17 cellular contexts compared by ENCODE assay signal in the genomic region with DNA sequence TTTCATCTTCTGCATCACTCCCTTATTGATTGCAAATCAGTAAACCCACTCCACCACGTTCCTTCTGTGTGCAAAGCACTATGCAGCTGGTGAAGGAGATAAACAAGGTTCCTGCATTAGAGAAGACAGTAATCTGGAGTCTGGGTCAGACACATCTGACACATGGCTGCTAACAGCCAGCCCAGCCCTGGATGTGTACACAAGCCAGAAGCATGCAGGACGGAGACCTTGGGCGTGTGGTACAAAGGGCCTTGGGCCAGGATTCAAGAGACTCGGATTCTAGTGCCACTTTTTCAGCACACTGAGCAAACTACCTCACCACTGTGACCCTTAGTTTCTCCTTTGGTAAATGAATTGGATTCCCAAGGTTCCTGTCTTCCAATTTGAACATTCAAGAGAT.
"Had no signal": no experiment of that assay in that cellular context is flagged by ENCODE, and none has a peak within 500 bp of the region (broad histone marks: within the 10 kb centered on the region; RNA-seq: fewer than 3 reads in every experiment).

No MANE protein-coding gene starts in this region.

- ATAC-seq: activated CD4-positive, CD25-positive, alpha-beta regulatory T cell treated with anti-CD3 and anti-CD28 coated beads, Interleukin-2, amount 50 U/mL, for 24 hours; right cardiac atrium; T-cell had no signal

- H3K9me3 ChIP-seq: ascending aorta had no signal

- H3K27ac ChIP-seq: ascending aorta, SK-N-MC, skin epidermis had no signal

- H3K4me3 ChIP-seq: ascending aorta, SK-N-MC, skin epidermis had no signal

- H3K36me3 ChIP-seq: ascending aorta had no signal

- H3K4me1 ChIP-seq: ascending aorta had no signal

- DNase-seq: activated CD4-positive, alpha-beta T cell treated with anti-CD3 and anti-CD28 coated beads, Interleukin-2, amount 50 U/mL, for 1 hour; activated CD8-positive, alpha-beta memory T cell treated with anti-CD3 and anti-CD28 coated beads, Interleukin-2, amount 50 U/mL, for 4 hours; activated effector memory CD4-positive, alpha-beta T cell treated with Interleukin-2 at 50 U/mL for 16 hours; activated naive CD4-positive, alpha-beta T cell treated with anti-CD3 and anti-CD28 coated beads, Interleukin-2, amount 10 ng/mL, durations not matched to agents 7 days and 5 days; activated T-cell treated with anti-CD3 and anti-CD28 coated beads, Interleukin-2, amount 50 U/mL, for 48 hours; effector memory CD4-positive, alpha-beta T cell; mammary epithelial cell; midbrain; naive B cell; right cardiac atrium; stimulated activated CD4-positive, alpha-beta T cell treated with anti-CD3 and anti-CD28 coated beads, Interleukin-15, amount 100 ng/mL, for 24 hours; stimulated activated CD4-positive, alpha-beta T cell treated with anti-CD3 and anti-CD28 coated beads, Interleukin-2, amount 100 ng/mL, for 48 hours; T-cell had no signal

- H3K27me3 ChIP-seq: ascending aorta had no signal
